In the genomic region with DNA sequence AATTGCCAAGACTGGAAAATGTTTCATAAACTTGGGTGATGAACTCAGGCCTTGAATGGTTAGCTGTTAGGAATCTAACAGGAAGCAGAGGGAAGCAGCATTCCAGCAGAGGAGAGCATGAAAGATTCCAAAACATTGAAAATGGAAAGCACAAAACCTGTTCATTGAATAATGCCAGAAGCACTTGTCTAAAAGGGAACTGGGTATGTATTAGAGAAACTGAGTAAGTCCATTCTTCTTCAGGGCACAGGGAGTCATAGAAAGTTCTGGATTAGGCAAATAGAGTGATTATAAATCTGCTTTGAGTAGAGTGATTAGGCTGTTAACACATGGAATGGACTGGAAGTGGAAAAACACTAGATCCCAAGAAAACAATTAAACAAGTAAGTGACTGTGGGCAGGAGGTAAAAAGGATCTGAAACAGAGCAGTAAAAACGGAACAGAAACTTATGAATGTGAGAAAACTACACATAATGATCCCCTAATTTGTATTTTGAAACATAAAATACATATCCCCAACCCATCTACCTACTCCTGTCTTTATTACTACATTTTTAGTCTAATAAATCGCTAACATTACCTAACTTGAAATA, we compare ENCODE assay signal across 10 cellular contexts.
DNase-seq lines count a peak whose midpoint lies in the region; ATAC-seq and TF ChIP-seq lines count a peak whose summit lies in the region.
"Had no signal": no experiment of that assay in that cellular context is flagged by ENCODE, and none has a peak within 500 bp of the region (broad histone marks: within the 10 kb centered on the region; RNA-seq: fewer than 3 reads in every experiment).

No MANE protein-coding gene starts in this region.

- peaks cover 4% of the 10 kb centered on the region for H3K4me1 ChIP-seq in osteoblast (ENCODE audit: insufficient read depth, low read length)

- H4K20me1 ChIP-seq in osteoblast (ENCODE audit: insufficient read depth, low read length) = peaks cover 5% of the 10 kb centered on the region

- H2AFZ ChIP-seq in osteoblast (ENCODE audit: low read length) = no peak overlapping the region

- DNase-seq in GM12865 (ENCODE audit: low read depth) = peak; percentile 45
- peak; percentile 80 for DNase-seq in MV-4-11 (lab: John Stamatoyannopoulos, UW)
- no peak for DNase-seq in osteoblast (ENCODE audit: insufficient read length, low spot score, missing footprints)
- no peak for DNase-seq in SKM-1 (lab: John Stamatoyannopoulos, UW; ENCODE audit: unreplicated experiment)
- no peak for DNase-seq in dedifferentiated amniotic fluid mesenchymal stem cell (ENCODE audit: extremely low spot score)
- DNase-seq in activated effector memory CD4-positive, alpha-beta T cell treated with anti-CD3 and anti-CD28 coated beads, Interleukin-2, amount 50 U/mL, for 16 hours = no peak
- DNase-seq: NCI-H2227 treated with DMSO at 0.1 percent for 48 hours, T-helper 2 cell had no signal

- ATAC-seq in GM19463 (IDR thresholded peaks at IDR 0.05; ENCODE audit: unreplicated experiment) (peak; percentile 95), HG02973 (IDR thresholded peaks at IDR 0.05; ENCODE audit: unreplicated experiment) (peak; percentile 96)

- TF ChIP-seq CTCF in GM12865 (IDR thresholded peaks at IDR 0.05; ENCODE audit: insufficient read depth, low read depth, low read length, missing control alignments) (no peak), osteoblast (IDR thresholded peaks at IDR 0.05; ENCODE audit: extremely low read depth, low read depth, low read length) (no peak)

- H3K4me2 ChIP-seq in osteoblast (ENCODE audit: insufficient read depth, low read length) = no peak overlapping the region

- H3K9me3 ChIP-seq in osteoblast (ENCODE audit: low read depth, low read length) = no peaks in the 10 kb centered on the region

- no peak overlapping the region for H3K27ac ChIP-seq in osteoblast (ENCODE audit: low read depth, low read length)

- H3K36me3 ChIP-seq in osteoblast (ENCODE audit: insufficient read depth, low read length) = peaks cover 3% of the 10 kb centered on the region

- H3K79me2 ChIP-seq in osteoblast (ENCODE audit: insufficient read depth, low read length) = no peaks in the 10 kb centered on the region

- H3K4me3 ChIP-seq in GM12865 (ENCODE audit: low read depth, low read length) = no peak overlapping the region
- no peak overlapping the region for H3K4me3 ChIP-seq in osteoblast (ENCODE audit: insufficient read depth, low read length)

- H3K27me3 ChIP-seq in osteoblast (ENCODE audit: insufficient read depth, low read length) = no peaks in the 10 kb centered on the region

Comparison
In these comparisons a context has a peak if more than half of its experiments do, and no peak if none do; other contexts are left out.
1. DNase-seq: peak in GM12865 (single experiment) and MV-4-11 (single experiment); none in osteoblast (single experiment), SKM-1 (single experiment), dedifferentiated amniotic fluid mesenchymal stem cell (single experiment) and activated effector memory CD4-positive, alpha-beta T cell treated with anti-CD3 and anti-CD28 coated beads, Interleukin-2, amount 50 U/mL, for 16 hours (single experiment).